Comparison of ENCODE assay signal across 14 cellular contexts in genomic region chr10:73992899-73993788, GRCh38. TPM values are rescaled to one million over a fixed set of nuclear protein-coding genes. Genes with fewer than 3 reads are reported as not detected.
DNase-seq lines count a peak whose midpoint lies in the region; ATAC-seq, FAIRE-seq and TF ChIP-seq lines count a peak whose summit lies in the region.
"Had no signal": no experiment of that assay in that cellular context is flagged by ENCODE, and none has a peak within 500 bp of the region (broad histone marks: within the 10 kb centered on the region; RNA-seq: fewer than 3 reads in every experiment).

No MANE protein-coding gene starts in this region.

- no peaks in the 10 kb centered on the region for H3K36me3 ChIP-seq in thyroid gland
- H3K36me3 ChIP-seq: stomach had no signal

- H3K4me1 Mint-ChIP-seq in CD14-positive monocyte: peaks cover 55% of the 10 kb centered on the region

- no peaks in the 10 kb centered on the region for H3K4me1 ChIP-seq in thyroid gland

- peak overlapping the region; percentile 96 to 100 (median 99) for H3K27ac Mint-ChIP-seq in CD14-positive monocyte
- H3K27ac Mint-ChIP-seq: endodermal cell had no signal

- no peaks in the 10 kb centered on the region for H3K36me3 Mint-ChIP-seq in CD14-positive monocyte

- 71 to 76% methylated on average over 6 of the region's 6 CpGs for WGBS in thyroid gland, 2 donors

- H3K27me3 Mint-ChIP-seq in CD14-positive monocyte (ENCODE audit: low read depth in 3 of 3): no peaks in the 10 kb centered on the region

- intact Hi-C loops in CD14-positive monocyte (cut with micrococcal nuclease) (loop anchor here (5.0 to 10.0 kb wide), 2 partner anchors 36 to 88 kb away; no protein-coding TSS in a partner anchor), thyroid gland (cut with DNase I) (no loop called here)

- DNase-seq in CD14-positive monocyte (ENCODE audit: low spot score) (no peak), GM12892 (ENCODE audit: insufficient read length) (no peak), left kidney (ENCODE audit: low read depth, low spot score) (peak; percentile 11), thyroid gland (no peak), superior temporal gyrus (ENCODE audit: extremely low spot score) (no peak), NCI-H2029 (lab: John Stamatoyannopoulos, UW) (no peak)
- peak; percentile 19 to 46 for DNase-seq in activated CD4-positive, alpha-beta T cell treated with anti-CD3 and anti-CD28 coated beads, Interleukin-2, amount 50 U/mL, for 48 hours
- DNase-seq: activated gamma-delta T cell, endodermal cell, NCI-H2081 treated with DMSO at 0.1 percent for 48 hours, stomach had no signal

- TF ChIP-seq POLR2A in GM12892 (IDR thresholded peaks at IDR 0.05; ENCODE audit: low read depth, low read length) (no peak), thyroid gland (IDR thresholded peaks at IDR 0.05) (no peak)

- TF ChIP-seq CTCF in CD14-positive monocyte (IDR thresholded peaks at IDR 0.05) (no peak), thyroid gland (IDR thresholded peaks at IDR 0.05) (no peak)

- no peak overlapping the region for H3K27ac ChIP-seq in thyroid gland
- H3K27ac ChIP-seq: SK-N-MC had no signal

- no peak overlapping the region for H3K4me3 ChIP-seq in thyroid gland (replicated peaks in 1 of 3)
- H3K4me3 ChIP-seq: SK-N-MC, stomach had no signal

- no peaks in the 10 kb centered on the region for H3K27me3 ChIP-seq in thyroid gland
- H3K27me3 ChIP-seq: stomach had no signal

- no peaks in the 10 kb centered on the region for H3K9me3 ChIP-seq in thyroid gland
- H3K9me3 ChIP-seq: stomach had no signal

- peak; percentile 67 for FAIRE-seq in GM12892 (lab: Jason Lieb, UNC)
- FAIRE-seq: keratinocyte had no signal

- peak overlapping the region in 1 of 2 donors; percentile 17 for H3K4me3 Mint-ChIP-seq in CD14-positive monocyte
- H3K4me3 Mint-ChIP-seq: endodermal cell had no signal

- no peak for ATAC-seq in GM19035 (IDR thresholded peaks at IDR 0.05; ENCODE audit: unreplicated experiment)

- peaks cover 0 to 2% (median 0%) of the 10 kb centered on the region in 7 donors for H3K9me3 Mint-ChIP-seq in CD14-positive monocyte

RNA-seq across cellular contexts. Expression of gene VCL, which starts 4.8 kb away (rescaled TPM):
- polyA plus RNA-seq in CD14-positive monocyte: 10 to 100 TPM; 52.8 to 68.4 TPM
- 14.2 TPM for polyA plus RNA-seq in GM12892 (2012; ENCODE audit: missing spikeins)
- total RNA-seq in thyroid gland: 100 to 1,000 TPM in 3 of 4 donors, 10 to 100 TPM in 1; 71.9 to 151 (median 112) TPM

Comparison
In these comparisons a context has a peak if more than half of its experiments do, and no peak if none do; other contexts are left out.
1. DNase-seq: peak in activated CD4-positive, alpha-beta T cell treated with anti-CD3 and anti-CD28 coated beads, Interleukin-2, amount 50 U/mL, for 48 hours (2 of 2) and left kidney (single experiment); none in CD14-positive monocyte (single experiment), GM12892 (single experiment), thyroid gland (0 of 2), superior temporal gyrus (single experiment) and NCI-H2029 (single experiment).